ENCODE assay signal across 12 cellular contexts in genomic region chr5:146744358-146744757, GRCh38.
A peak's percentile ranks its signal among the peaks of the same experiment; 100 is the strongest.
DNase-seq lines count a peak whose midpoint lies in the region; ATAC-seq and TF ChIP-seq lines count a peak whose summit lies in the region.
"Had no signal": no experiment of that assay in that cellular context is flagged by ENCODE, and none has a peak within 500 bp of the region (broad histone marks: within the 10 kb centered on the region; RNA-seq: fewer than 3 reads in every experiment).

No MANE protein-coding gene starts in this region.

- intact Hi-C loops in mammary epithelial cell (cut with micrococcal nuclease) = no loop called here
- intact Hi-C loops in breast epithelium (cut with DNase I; ENCODE audit: low total_unique reads) = no loop called here

- no peaks in the 10 kb centered on the region for H3K36me3 ChIP-seq in mammary epithelial cell (ENCODE audit: insufficient read depth, low read length)
- no peaks in the 10 kb centered on the region for H3K36me3 ChIP-seq in breast epithelium

- peaks cover 18% of the 10 kb centered on the region for H3K4me1 Mint-ChIP-seq in type B pancreatic cell (ENCODE audit: unreplicated experiment)

- H3K27ac ChIP-seq in mammary epithelial cell (ENCODE audit: insufficient read depth, low read depth, low read length) = no peak overlapping the region
- H3K27ac ChIP-seq in breast epithelium = no peak overlapping the region

- H3K9me3 ChIP-seq in mammary epithelial cell (replicated peaks; ENCODE audit: insufficient read depth, low read length) (peaks cover 2% of the 10 kb centered on the region), breast epithelium (peaks cover 0 to 4% of the 10 kb centered on the region in 2 donors)

- no peak for TF ChIP-seq POLR2A in breast epithelium (IDR thresholded peaks at IDR 0.05)

- no TSS peak for BruUV-seq in mammary epithelial cell (replicated peaks; lab: Mats Ljungman, UMichigan)

- DNase-seq in mammary epithelial cell = peak; percentile 9
- DNase-seq in breast epithelium (ENCODE audit: low spot score in 2 of 2) = no peak
- peak in 36 of 58 donors; percentile 2 to 76 (median 38) for DNase-seq in anterior cingulate cortex (lab: John Stamatoyannopoulos, UW)
- DNase-seq in kidney glomerular epithelial cell (lab: John Stamatoyannopoulos, UW) = peak; percentile 32
- no peak for DNase-seq in type B pancreatic cell (ENCODE audit: extremely low spot score, unreplicated experiment)
- DNase-seq in KG1 (lab: John Stamatoyannopoulos, UW) = no peak
- DNase-seq in germinal center (ENCODE audit: low spot score) = no peak
- DNase-seq: activated CD4-positive, alpha-beta T cell treated with anti-CD3 and anti-CD28 coated beads for 4 hours; NCI-H1930; stimulated activated CD8-positive, alpha-beta memory T cell treated with anti-CD3 and anti-CD28 coated beads, Interleukin-4, amount 100 ng/mL, for 48 hours had no signal

- no peaks in the 10 kb centered on the region for H4K20me1 ChIP-seq in mammary epithelial cell (ENCODE audit: insufficient read depth, low read length)

- no peak overlapping the region for H3K4me2 ChIP-seq in mammary epithelial cell (ENCODE audit: insufficient read depth, low read depth, low read length)
- H3K4me2 ChIP-seq: smooth muscle cell had no signal

- no peaks in the 10 kb centered on the region for H3K79me2 ChIP-seq in mammary epithelial cell (ENCODE audit: insufficient read depth, low read length)

- H3K27me3 Mint-ChIP-seq in type B pancreatic cell = peaks cover 10% of the 10 kb centered on the region

- no peak for ATAC-seq in HG03439 (IDR thresholded peaks at IDR 0.05; ENCODE audit: unreplicated experiment)

- H3K4me3 Mint-ChIP-seq in type B pancreatic cell = no peak overlapping the region

- H3K27me3 ChIP-seq in mammary epithelial cell (ENCODE audit: insufficient read depth, low read length) (no peaks in the 10 kb centered on the region), breast epithelium (no peaks in the 10 kb centered on the region)

- H3K36me3 Mint-ChIP-seq in type B pancreatic cell = peaks cover 3% of the 10 kb centered on the region

- no peak overlapping the region for H3K9ac ChIP-seq in mammary epithelial cell (ENCODE audit: insufficient read depth, low read length)

- CTCF ChIA-PET in mammary epithelial cell (lab: Charles Lee; ENCODE audit: low non-redundant PET) = no interaction called here

- in situ Hi-C loops in mammary epithelial cell (cut with MboI; ENCODE audit: low sequenced_read_pairs in 2 of 2) = no loop called here

- H3K27ac Mint-ChIP-seq in type B pancreatic cell = peak overlapping the region; percentile 46

- dilution Hi-C loops in mammary epithelial cell (cut with HindIII; ENCODE audit: low sequenced_read_pairs) = no loop called here

- no peak overlapping the region for H3K4me3 ChIP-seq in mammary epithelial cell (replicated peaks in 1 of 3; ENCODE audit: insufficient read depth in 1 of 3, low read depth in 2 of 3, low read length in 3 of 3)
- H3K4me3 ChIP-seq in breast epithelium = no peak overlapping the region
- H3K4me3 ChIP-seq: smooth muscle cell had no signal

- TF ChIP-seq CTCF in mammary epithelial cell (conservative IDR thresholded peaks at IDR 0.05 in 1 of 2, IDR thresholded peaks at IDR 0.05 in 1 of 2; ENCODE audit: extremely low read depth in 1 of 2, insufficient read depth in 1 of 2, low read depth in 1 of 2, low read length in 2 of 2) (no peak), breast epithelium (IDR thresholded peaks at IDR 0.05) (no peak), type B pancreatic cell (conservative IDR thresholded peaks at IDR 0.05) (no peak)

- peaks cover 7% of the 10 kb centered on the region for H3K4me1 ChIP-seq in mammary epithelial cell (ENCODE audit: insufficient read depth, low read length)
- no peaks in the 10 kb centered on the region for H3K4me1 ChIP-seq in breast epithelium

- H2AFZ ChIP-seq in mammary epithelial cell (ENCODE audit: low read depth, low read length) = peak overlapping the region; percentile 54

- no peaks in the 10 kb centered on the region for H3K9me3 Mint-ChIP-seq in type B pancreatic cell

Comparison
In these comparisons a context has a peak if more than half of its experiments do, and no peak if none do; other contexts are left out.
1. DNase-seq: peak in mammary epithelial cell (single experiment), anterior cingulate cortex (36 of 58) and kidney glomerular epithelial cell (single experiment); none in breast epithelium (0 of 2), type B pancreatic cell (single experiment), KG1 (single experiment) and germinal center (single experiment).